ENCODE assay signal across 8 cellular contexts in genomic region chr22:40107756-40108437, GRCh38.
DNase-seq lines count a peak whose midpoint lies in the region; ATAC-seq lines count a peak whose summit lies in the region.

No MANE protein-coding gene starts in this region.

- no peak overlapping the region for H3K27ac ChIP-seq in substantia nigra (ENCODE audit: low read depth, low read length, poor library complexity, severe bottlenecking)

- ATAC-seq in HG03469 (IDR thresholded peaks at IDR 0.05; ENCODE audit: unreplicated experiment) = no peak
- ATAC-seq in GM18861 (IDR thresholded peaks at IDR 0.05; ENCODE audit: unreplicated experiment) = no peak
- no peak for ATAC-seq in HG02759 (IDR thresholded peaks at IDR 0.05; ENCODE audit: unreplicated experiment)

- DNase-seq in HPDE6-E6E7 (ENCODE audit: extremely low spot score) (peak; percentile 9), activated T-cell treated with anti-CD3 and anti-CD28 coated beads for 48 hours (ENCODE audit: low read depth) (peak; percentile 30), foreskin melanocyte (peak; percentile 14), substantia nigra (lab: John Stamatoyannopoulos, UW) (no peak)
- DNase-seq in stimulated activated CD4-positive, alpha-beta T cell treated with anti-CD3 and anti-CD28 coated beads, Interleukin-2, amount 100 ng/mL, for 24 hours = peak; percentile 27 to 33

Comparison
In these comparisons a context has a peak if more than half of its experiments do, and no peak if none do; other contexts are left out.
1. DNase-seq: peak in HPDE6-E6E7 (single experiment), activated T-cell treated with anti-CD3 and anti-CD28 coated beads for 48 hours (single experiment), foreskin melanocyte (single experiment) and stimulated activated CD4-positive, alpha-beta T cell treated with anti-CD3 and anti-CD28 coated beads, Interleukin-2, amount 100 ng/mL, for 24 hours (2 of 2); none in substantia nigra (0 of 49).